8 cellular contexts compared by ENCODE assay signal in genomic region chr12:108856428-108857157, GRCh38. TPM values are rescaled to one million over a fixed set of nuclear protein-coding genes. Genes with fewer than 3 reads are reported as not detected.
DNase-seq lines count a peak whose midpoint lies in the region; ATAC-seq and TF ChIP-seq lines count a peak whose summit lies in the region.

No MANE protein-coding gene starts in this region.

- no peaks in the 10 kb centered on the region for H3K9me2 ChIP-seq in SU-DHL-6 (replicated peaks; ENCODE audit: insufficient read depth, low read length)

- peak; percentile 8 to 33 for DNase-seq in NCI-H526 (lab: John Stamatoyannopoulos, UW)
- DNase-seq in NCI-H526 treated with DMSO at 0.1 percent for 48 hours (lab: John Stamatoyannopoulos, UW): no peak
- peak; percentile 62 for DNase-seq in activated naive CD8-positive, alpha-beta T cell treated with anti-CD3 and anti-CD28 coated beads, Interleukin-2, amount 50 U/mL, for 24 hours
- peak; percentile 83 to 92 (median 92) for DNase-seq in right cardiac atrium
- DNase-seq in gastrocnemius medialis: peak; percentile 70 to 91
- no peak for DNase-seq in HuH-7.5 (ENCODE audit: low spot score)

- 0 out of 2 replicates have a peak, but pooled peaks cover 4% of the 10 kb centered on the region for H3F3A ChIP-seq in SU-DHL-6 (ENCODE audit: insufficient read depth)

- peak; percentile 48 to 58 for TF ChIP-seq POLR2A in gastrocnemius medialis (IDR thresholded peaks at IDR 0.05)

- H3K79me2 ChIP-seq in SU-DHL-6 (ENCODE audit: insufficient read depth, low read length): no peaks in the 10 kb centered on the region

- ATAC-seq in HG03066 (IDR thresholded peaks at IDR 0.05; ENCODE audit: low read depth, unreplicated experiment) (peak; percentile 26), right cardiac atrium (peak; percentile 51 to 59), gastrocnemius medialis (peak; percentile 28 to 39)
- peak; percentile 74 for ATAC-seq in activated naive CD8-positive, alpha-beta T cell treated with anti-CD3 and anti-CD28 coated beads, Interleukin-2, amount 50 U/mL, for 24 hours

- H3K9me3 Mint-ChIP-seq in activated naive CD8-positive, alpha-beta T cell treated with anti-CD3 and anti-CD28 coated beads, Interleukin-2, amount 50 U/mL, for 24 hours: peaks cover 3% of the 10 kb centered on the region

- H3K9me3 ChIP-seq in SU-DHL-6 (ENCODE audit: insufficient read depth, low read length): 0 out of 2 replicates have a peak, but pooled peaks cover 5% of the 10 kb centered on the region
- H3K9me3 ChIP-seq in right cardiac atrium (ENCODE audit: control insufficient read depth, low read length): no peaks in the 10 kb centered on the region
- no peaks in the 10 kb centered on the region for H3K9me3 ChIP-seq in gastrocnemius medialis

- H3K36me3 ChIP-seq in SU-DHL-6 (ENCODE audit: low read length) (no peaks in the 10 kb centered on the region), gastrocnemius medialis (no peaks in the 10 kb centered on the region)

- peak overlapping the region; percentile 88 for H3K27ac Mint-ChIP-seq in activated naive CD8-positive, alpha-beta T cell treated with anti-CD3 and anti-CD28 coated beads, Interleukin-2, amount 50 U/mL, for 24 hours

- H3K4me1 ChIP-seq in right cardiac atrium (ENCODE audit: control insufficient read depth, insufficient read depth, low read length) (peaks cover 24% of the 10 kb centered on the region), gastrocnemius medialis (peaks cover 52 to 61% of the 10 kb centered on the region in 2 donors)

- H3K36me3 Mint-ChIP-seq in activated naive CD8-positive, alpha-beta T cell treated with anti-CD3 and anti-CD28 coated beads, Interleukin-2, amount 50 U/mL, for 24 hours (ENCODE audit: low read depth): peaks cover 22% of the 10 kb centered on the region

- H3K27ac ChIP-seq in SU-DHL-6 (ENCODE audit: low read depth, low read length) (no peak overlapping the region), right cardiac atrium (ENCODE audit: low read length) (peak overlapping the region; percentile 87), gastrocnemius medialis (peak overlapping the region; percentile 90 to 98 (median 96))

- H3K27me3 Mint-ChIP-seq in activated naive CD8-positive, alpha-beta T cell treated with anti-CD3 and anti-CD28 coated beads, Interleukin-2, amount 50 U/mL, for 24 hours: no peaks in the 10 kb centered on the region

- peak overlapping the region; percentile 90 for H3K4me3 Mint-ChIP-seq in activated naive CD8-positive, alpha-beta T cell treated with anti-CD3 and anti-CD28 coated beads, Interleukin-2, amount 50 U/mL, for 24 hours

- peak overlapping the region; percentile 73 for H3K4me2 ChIP-seq in SU-DHL-6 (ENCODE audit: low read depth, low read length, poor library complexity, severe bottlenecking)

- H4K20me1 ChIP-seq in SU-DHL-6 (ENCODE audit: low read depth, low read length): no peaks in the 10 kb centered on the region

- H3K4me1 Mint-ChIP-seq in activated naive CD8-positive, alpha-beta T cell treated with anti-CD3 and anti-CD28 coated beads, Interleukin-2, amount 50 U/mL, for 24 hours: peaks cover 52% of the 10 kb centered on the region

- H2AFZ ChIP-seq in SU-DHL-6 (ENCODE audit: low read depth, low read length, severe bottlenecking): peak overlapping the region; percentile 51

- peak overlapping the region; percentile 62 for H3K4me3 ChIP-seq in SU-DHL-6 (ENCODE audit: insufficient read depth, low read length, poor library complexity, severe bottlenecking)
- peak overlapping the region; percentile 90 for H3K4me3 ChIP-seq in right cardiac atrium (ENCODE audit: low read length)
- peak overlapping the region; percentile 64 to 97 (median 86) for H3K4me3 ChIP-seq in gastrocnemius medialis

- in situ Hi-C loops in gastrocnemius medialis (cut with MboI; ENCODE audit: low sequenced_read_pairs in 4 of 4): loop anchor here in 3 of 4 donors (10.0 kb wide), 3 partner anchors 52 to 292 kb away; partner anchors contain the start of genes ISCU (in 1 of the 3) and SART3 (in 1 of the 3)

- 2% methylated on average over 24 of the region's 24 CpGs for WGBS in right cardiac atrium

- H3K9ac ChIP-seq in SU-DHL-6 (ENCODE audit: low read length): peak overlapping the region; percentile 63

- intact Hi-C loops in right cardiac atrium (cut with DNase I): loop anchor here (5.0 to 10.0 kb wide), 4 partner anchors 34 to 292 kb away; partner anchors contain the start of genes ISCU (in 1 of the 4) and SART3 (in 1 of the 4)
- intact Hi-C loops in gastrocnemius medialis (cut with DNase I; ENCODE audit: low total_unique reads): loop anchor here (1.0 to 5.0 kb wide), 4 partner anchors 96 to 339 kb away; partner anchors contain the start of genes FICD, ISCU and UNG

- TF ChIP-seq CTCF in SU-DHL-6 (IDR thresholded peaks at IDR 0.05; ENCODE audit: insufficient read depth, low read length, poor library complexity, severe bottlenecking): no peak
- no peak for TF ChIP-seq CTCF in gastrocnemius medialis (IDR thresholded peaks at IDR 0.05 in 4 of 5, conservative IDR thresholded peaks at IDR 0.05 in 1 of 5)

- H3K27me3 ChIP-seq in SU-DHL-6 (ENCODE audit: low read length) (no peaks in the 10 kb centered on the region), right cardiac atrium (ENCODE audit: control insufficient read depth, insufficient read depth) (no peaks in the 10 kb centered on the region), gastrocnemius medialis (no peaks in the 10 kb centered on the region)

RNA-seq across cellular contexts. Expression of gene SSH1, which starts 0.8 kb away (rescaled TPM):
- total RNA-seq in right cardiac atrium: 10 to 100 TPM; 39.2 to 46.6 (median 41.5) TPM
- polyA plus RNA-seq in right cardiac atrium: 11.6 TPM
- total RNA-seq in gastrocnemius medialis: 10 to 100 TPM; 19.6 to 33.6 (median 22.8) TPM

RNA-seq across cellular contexts. Expression of gene DAO, which starts 23.3 kb away (rescaled TPM):
- total RNA-seq in right cardiac atrium: not detected
- polyA plus RNA-seq in right cardiac atrium: not detected
- total RNA-seq in gastrocnemius medialis: not detected

Comparison
In these comparisons a context has a peak if more than half of its experiments do, and no peak if none do; other contexts are left out.
1. DNase-seq: peak in NCI-H526 (2 of 2), activated naive CD8-positive, alpha-beta T cell treated with anti-CD3 and anti-CD28 coated beads, Interleukin-2, amount 50 U/mL, for 24 hours (single experiment), right cardiac atrium (3 of 3) and gastrocnemius medialis (2 of 2); none in NCI-H526 treated with DMSO at 0.1 percent for 48 hours (single experiment) and HuH-7.5 (single experiment).
2. Peak in every context shown above with its lines, with median percentiles within 50 percentile points of each other: ATAC-seq and H3K4me3 ChIP-seq.